ENCODE assay signal across 1 cellular context in genomic region chr11:83284501-83285051, GRCh38.
A peak's percentile ranks its signal among the peaks of the same experiment; 100 is the strongest.
TF ChIP-seq lines count a peak whose summit lies in the region.

No MANE protein-coding gene starts in this region.

TF ChIP-seq in HepG2, 621 proteins besides CTCF, POLR2A, EP300 and RAD21 (continued from another document):
- TF ChIP-seq ZSCAN5A (CRISPR knock-in tag; IDR thresholded peaks at IDR 0.05; ENCODE audit: borderline replicate concordance) (no peak), HNF4A (CRISPR knock-in tag; IDR thresholded peaks at IDR 0.05) (peak; percentile 47), TAF15 (IDR thresholded peaks at IDR 0.05; ENCODE audit: low read depth, low read length, poor library complexity, severe bottlenecking) (no peak), SKI (IDR thresholded peaks at IDR 0.05; ENCODE audit: partially characterized antibody) (no peak)
